1 cellular context compared by ENCODE assay signal in the genomic region with DNA sequence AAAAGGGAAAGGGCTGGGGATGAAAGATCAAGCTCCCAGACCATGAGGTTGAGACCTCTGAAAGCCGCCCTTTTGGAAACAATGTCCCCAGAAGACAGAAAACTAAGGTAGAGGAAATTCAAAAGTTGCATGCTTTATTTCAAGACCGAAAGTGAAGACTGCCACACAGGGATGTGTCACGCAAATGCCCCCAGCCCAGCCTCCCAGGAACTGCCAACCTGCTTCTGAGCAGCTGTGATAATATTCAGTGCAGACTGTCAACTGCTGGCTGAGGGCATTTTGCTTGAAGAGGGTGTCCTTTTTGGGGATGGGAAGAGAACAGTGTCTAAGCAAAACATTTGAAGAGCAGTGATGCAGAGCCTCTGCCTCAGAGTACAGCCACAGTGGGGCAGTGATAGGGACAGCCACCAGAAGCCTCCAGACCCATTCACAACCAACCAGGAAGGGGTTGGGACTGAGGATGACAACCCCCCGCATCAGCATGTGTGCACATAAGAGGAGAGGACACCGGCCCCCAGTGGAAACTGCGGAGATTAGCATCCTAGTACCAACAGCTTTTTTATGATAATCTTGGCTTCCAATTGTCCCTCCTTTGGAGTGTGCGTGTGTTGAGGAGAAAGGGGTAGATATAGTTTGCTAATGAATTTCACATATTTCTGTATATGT.
TF ChIP-seq lines count a peak whose summit lies in the region.

No MANE protein-coding gene starts in this region.

TF ChIP-seq in WTC11, 78 proteins besides CTCF, POLR2A, EP300 and RAD21 (continued from another document):
- TF ChIP-seq, protein P1, sequence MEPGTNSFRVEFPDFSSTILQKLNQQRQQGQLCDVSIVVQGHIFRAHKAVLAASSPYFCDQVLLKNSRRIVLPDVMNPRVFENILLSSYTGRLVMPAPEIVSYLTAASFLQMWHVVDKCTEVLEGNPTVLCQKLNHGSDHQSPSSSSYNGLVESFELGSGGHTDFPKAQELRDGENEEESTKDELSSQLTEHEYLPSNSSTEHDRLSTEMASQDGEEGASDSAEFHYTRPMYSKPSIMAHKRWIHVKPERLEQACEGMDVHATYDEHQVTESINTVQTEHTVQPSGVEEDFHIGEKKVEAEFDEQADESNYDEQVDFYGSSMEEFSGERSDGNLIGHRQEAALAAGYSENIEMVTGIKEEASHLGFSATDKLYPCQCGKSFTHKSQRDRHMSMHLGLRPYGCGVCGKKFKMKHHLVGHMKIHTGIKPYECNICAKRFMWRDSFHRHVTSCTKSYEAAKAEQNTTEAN (CRISPR knock-in tag; IDR thresholded peaks at IDR 0.05), result no peak
